In the genomic region with DNA sequence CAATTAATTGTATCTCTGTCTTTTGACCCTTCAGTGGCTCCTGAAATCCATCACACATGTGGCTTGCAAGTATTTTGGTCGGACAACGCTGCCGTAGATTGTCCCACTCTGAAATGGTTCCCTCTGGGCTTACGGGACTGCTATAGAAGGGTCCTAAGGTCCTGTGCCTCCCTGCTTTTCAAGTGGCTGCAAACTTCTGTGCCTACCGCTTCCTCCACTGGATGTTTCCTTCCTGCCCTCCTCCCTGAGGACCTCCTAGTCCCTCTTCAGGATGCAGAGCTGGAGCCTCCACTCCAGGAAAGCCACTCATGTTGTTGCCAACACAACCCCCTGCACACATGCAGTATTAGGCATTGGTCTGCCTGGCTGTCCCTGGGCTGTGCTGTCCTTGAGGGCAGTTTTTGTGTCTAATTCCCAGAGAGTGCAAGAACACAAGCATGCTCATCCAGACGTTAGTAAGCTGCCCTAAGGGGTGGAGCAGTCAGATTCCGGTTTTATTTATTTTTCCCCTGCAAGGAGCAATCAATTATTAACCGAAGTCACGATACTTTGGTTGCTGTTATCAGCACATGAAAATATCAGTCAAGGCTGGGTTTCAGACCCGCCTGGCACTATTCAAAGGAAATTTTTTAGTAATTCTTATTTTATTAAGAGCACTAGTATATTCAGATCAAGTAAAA, we compare ENCODE assay signal across 4 cellular contexts. TPM values are rescaled to one million over a fixed set of nuclear protein-coding genes. Genes with fewer than 3 reads are reported as not detected.
"Had no signal": no experiment of that assay in that cellular context is flagged by ENCODE, and none has a peak within 500 bp of the region (broad histone marks: within the 10 kb centered on the region; RNA-seq: fewer than 3 reads in every experiment).

No MANE protein-coding gene starts in this region.

RNA-seq across cellular contexts. Expression of a gene that starts 26.5 kb away (rescaled TPM):
- polyA plus RNA-seq: esophagus, heart right ventricle, mammary epithelial cell, psoas muscle had no signal
